Comparison of ENCODE assay signal across 35 cellular contexts in genomic region chr5:39588176-39588575, GRCh38.
"Had no signal": no experiment of that assay in that cellular context is flagged by ENCODE, and none has a peak within 500 bp of the region (broad histone marks: within the 10 kb centered on the region; RNA-seq: fewer than 3 reads in every experiment).

No MANE protein-coding gene starts in this region.

- DNase-seq: activated B cell treated with CpG ODN at 0.5 μM for 24 hours; activated CD4-positive, alpha-beta memory T cell treated with anti-CD3 and anti-CD28 coated beads for 36 hours; activated CD4-positive, alpha-beta T cell treated with anti-CD3 and anti-CD28 coated beads for 4 hours; activated CD4-positive, alpha-beta T cell treated with anti-CD3 and anti-CD28 coated beads, Interleukin-2, amount 50 U/mL, for 1 hour; activated CD4-positive, CD25-positive, alpha-beta regulatory T cell treated with anti-CD3 and anti-CD28 coated beads, Interleukin-2, amount 50 U/mL, for 72 hours; activated CD8-positive, alpha-beta memory T cell treated with anti-CD3 and anti-CD28 coated beads, Interleukin-2, amount 50 U/mL, for 4 hours; activated gamma-delta T cell treated with Interleukin-2 at 50 U/mL for 16 hours; activated naive CD4-positive, alpha-beta T cell treated with anti-CD3 and anti-CD28 coated beads for 36 hours; activated T-cell treated with anti-CD3 and anti-CD28 coated beads for 4 hours; activated T-cell treated with anti-CD3 and anti-CD28 coated beads, Interleukin-2, amount 50 U/mL, for 4 hours; anterior cingulate cortex; caudate nucleus; cerebellar nuclear complex; NCI-H1105; NCI-H1417 treated with DMSO at 0.1 percent for 48 hours; NCI-H187 treated with DMSO at 0.1 percent for 48 hours; NCI-H2081; NCI-H226; NCI-H446 treated with DMSO at 0.1 percent for 48 hours; NCI-H526; NCI-H748 treated with DMSO at 0.1 percent for 48 hours; NK-92 treated with Interleukin-12 subunit alpha and Interleukin-12 subunit beta, amount 100 ng/mL, for 24 hours; OCI-M1; RPMI8226; SIG-M5; SW 1271; T-helper 1 cell; T-helper 2 cell; T-helper 9 cell had no signal

- FAIRE-seq: bronchial epithelial cell had no signal

- ATAC-seq: activated naive CD4-positive, alpha-beta T cell treated with anti-CD3 and anti-CD28 coated beads, Interleukin-2, amount 50 U/mL, for 72 hours; activated T-cell treated with anti-CD3 and anti-CD28 coated beads, Interleukin-2, amount 50 U/mL, for 4 hours; Panc1; Right ventricle myocardium inferior had no signal

- H3K9ac ChIP-seq: KMS-11 had no signal

- H3K4me2 ChIP-seq: KMS-11 had no signal

- H3K27ac ChIP-seq: KMS-11, VCaP had no signal
